In genomic region chr10:101143354-101143648, GRCh38 we compare ENCODE assay signal across 27 cellular contexts. TPM values are rescaled to one million over a fixed set of nuclear protein-coding genes. Genes with fewer than 3 reads are reported as not detected.
DNase-seq lines count a peak whose midpoint lies in the region; ATAC-seq, FAIRE-seq and TF ChIP-seq lines count a peak whose summit lies in the region.
"Had no signal": no experiment of that assay in that cellular context is flagged by ENCODE, and none has a peak within 500 bp of the region (broad histone marks: within the 10 kb centered on the region; RNA-seq: fewer than 3 reads in every experiment).

No MANE protein-coding gene starts in this region.

- no peak for TF ChIP-seq POLR2A in H54 (IDR thresholded peaks at IDR 0.05; ENCODE audit: low read depth, low read length)

- H3K9me3 ChIP-seq in PC-3 (ENCODE audit: low read length): no peaks in the 10 kb centered on the region
- H3K9me3 ChIP-seq: BLaER1 had no signal

- no peak for FAIRE-seq in H54 (lab: Jason Lieb, UNC)
- FAIRE-seq: A204.1, G401.6, H1 had no signal

- no peaks in the 10 kb centered on the region for H3K9me2 ChIP-seq in PC-3 (replicated peaks; ENCODE audit: low read length)

- peaks cover 9% of the 10 kb centered on the region; the same call in 1 of the 2 replicates for H3K4me1 ChIP-seq in PC-3 (ENCODE audit: insufficient read depth, low read length)
- H3K4me1 ChIP-seq: BLaER1 had no signal

- no peak overlapping the region for H3K9ac ChIP-seq in PC-3 (ENCODE audit: low read length)
- H3K9ac ChIP-seq: BLaER1 had no signal

- DNase-seq in H54 (ENCODE audit: insufficient read length, low spot score): peak; percentile 40
- peak; percentile 36 for DNase-seq in LHCN-M2 (ENCODE audit: low read depth)
- DNase-seq in hepatic stellate cell (ENCODE audit: low spot score): peak; percentile 72
- DNase-seq in stromal cell of bone marrow (ENCODE audit: low read depth): peak; percentile 9
- DNase-seq in COLO668 (lab: John Stamatoyannopoulos, UW; ENCODE audit: unreplicated experiment): no peak
- DNase-seq in GM13976 (ENCODE audit: low spot score): no peak
- no peak for DNase-seq in PC-3
- DNase-seq: CD4-positive, CD25-positive, alpha-beta regulatory T cell; COR-L47; DMS53; KBM-7; MM.1S; NCI-H1105 treated with DMSO at 0.1 percent for 48 hours; NCI-H146; NCI-H1930; NCI-H446; NCI-H524 treated with DMSO at 0.1 percent for 48 hours; NCI-H774; NK-92 treated with Interleukin-12 subunit alpha and Interleukin-12 subunit beta, amount 100 ng/mL, for 24 hours; SHP77 treated with DMSO at 0.1 percent for 48 hours; T-helper 1 cell had no signal

- no peaks in the 10 kb centered on the region for H4K20me1 ChIP-seq in PC-3 (ENCODE audit: low read length)

- no peak overlapping the region for H3K27ac ChIP-seq in PC-3 (ENCODE audit: low read length)
- H3K27ac ChIP-seq: BLaER1, RWPE1 had no signal

- H3K4me2 ChIP-seq in PC-3 (ENCODE audit: low read length): no peak overlapping the region
- H3K4me2 ChIP-seq: BLaER1 had no signal

- no peak overlapping the region for H3K4me3 ChIP-seq in PC-3 (ENCODE audit: low read length)
- H3K4me3 ChIP-seq: BLaER1 had no signal

- BruUV-seq in PC-3 (replicated peaks; lab: Mats Ljungman, UMichigan): no TSS peak

- intact Hi-C loops in PC-3 (cut with micrococcal nuclease): loop anchor here (5.0 kb wide), 1 partner anchor 101 kb away; no protein-coding TSS in a partner anchor

- CTCF ChIA-PET in PC-3 (lab: Charles Lee): interaction anchor here (2.9 kb wide), 1 partner anchor 47 kb away, joined by 48 read pairs; no protein-coding TSS in a partner anchor

- H3F3A ChIP-seq in PC-3 (ENCODE audit: low read length, unreplicated experiment): no peaks in the 10 kb centered on the region

- peaks cover 4% of the 10 kb centered on the region; the same call in 1 of the 2 replicates for H3K27me3 ChIP-seq in PC-3 (ENCODE audit: low read length)

- in situ Hi-C loops in GM13976 (cut with MboI; ENCODE audit: low sequenced_read_pairs, unreplicated experiment): loop anchor here (10.0 kb wide), 1 partner anchor 108 kb away; the partner anchor contains the start of genes PDZD7 and SFXN3

- H3K79me2 ChIP-seq in PC-3 (ENCODE audit: low read length): no peaks in the 10 kb centered on the region

- H3K36me3 ChIP-seq in PC-3 (ENCODE audit: low read depth, low read length): no peaks in the 10 kb centered on the region
- H3K36me3 ChIP-seq: BLaER1 had no signal

- TF ChIP-seq CTCF in GM13976 (IDR thresholded peaks at IDR 0.05; ENCODE audit: borderline replicate concordance, control extremely low read depth, extremely low read depth, insufficient read depth, missing control alignments): no peak
- TF ChIP-seq CTCF in PC-3 (conservative IDR thresholded peaks at IDR 0.05; ENCODE audit: low read depth, low read length): no peak

- ATAC-seq in PC-3: no peak

- H2AFZ ChIP-seq in PC-3 (ENCODE audit: low read length): no peak overlapping the region

- POLR2A ChIA-PET in PC-3 (lab: Charles Lee; ENCODE audit: unreplicated experiment): no interaction called here

RNA-seq across cellular contexts. Expression of gene TLX1, which starts 12.2 kb away (rescaled TPM):
- not detected in 2 replicates for total RNA-seq in LHCN-M2 (2014; rRNA removed)
- polyA plus RNA-seq in LHCN-M2 (2012): not detected
- not detected in 2 replicates for total RNA-seq in PC-3 (2014; rRNA removed)
- total RNA-seq: CD4-positive, CD25-positive, alpha-beta regulatory T cell; H1 had no signal
- polyA plus RNA-seq: AG04450; CD4-positive, CD25-positive, alpha-beta regulatory T cell; H1 had no signal

Comparison
In these comparisons a context has a peak if more than half of its experiments do, and no peak if none do; other contexts are left out.
1. DNase-seq: peak in H54 (single experiment), LHCN-M2 (single experiment), hepatic stellate cell (single experiment) and stromal cell of bone marrow (single experiment); none in COLO668 (single experiment), GM13976 (single experiment) and PC-3 (single experiment).